In genomic region chr21:44300262-44300959, GRCh38 we compare ENCODE assay signal across 8 cellular contexts. TPM values are rescaled to one million over a fixed set of nuclear protein-coding genes. Genes with fewer than 3 reads are reported as not detected.
DNase-seq lines count a peak whose midpoint lies in the region; ATAC-seq, FAIRE-seq and TF ChIP-seq lines count a peak whose summit lies in the region.

No MANE protein-coding gene starts in this region.

- peak overlapping the region; percentile 82 for H3K27ac ChIP-seq in CD4-positive, CD25-positive, alpha-beta regulatory T cell (ENCODE audit: insufficient read depth, low read length, poor library complexity, severe bottlenecking)
- H3K27ac ChIP-seq in HUES64 (ENCODE audit: low read depth, low read length) (no peak overlapping the region), astrocyte (ENCODE audit: low read depth, low read length) (peak overlapping the region; percentile 38)

- H3K9me3 Mint-ChIP-seq in CD4-positive, CD25-positive, alpha-beta regulatory T cell, result peaks cover 0 to 2% (median 0%) of the 10 kb centered on the region in 7 donors
- no peaks in the 10 kb centered on the region for H3K9me3 Mint-ChIP-seq in astrocyte (ENCODE audit: unreplicated experiment)

- 2% methylated on average over 65 of the region's 67 CpGs for WGBS in HUES64

- H3K4me2 ChIP-seq in astrocyte (ENCODE audit: low read length), result peak overlapping the region; percentile 93

- H2AFZ ChIP-seq in astrocyte (ENCODE audit: low read depth, low read length), result peak overlapping the region; percentile 63

- no peak for FAIRE-seq in astrocyte (lab: Jason Lieb, UNC)

- H3K79me2 ChIP-seq in astrocyte (ENCODE audit: insufficient read depth, low read length), result peaks cover 37% of the 10 kb centered on the region

- peak; percentile 44 to 66 (median 63) for DNase-seq in CD4-positive, CD25-positive, alpha-beta regulatory T cell
- DNase-seq in T-helper 2 cell (peak; percentile 36 to 61 (median 42)), astrocyte (ENCODE audit: low read depth) (peak; percentile 16), hepatic stellate cell (ENCODE audit: low spot score) (peak; percentile 90), retina (peak; percentile 71)

- peak overlapping the region; percentile 86 to 97 (median 88) for H3K27ac Mint-ChIP-seq in CD4-positive, CD25-positive, alpha-beta regulatory T cell
- H3K27ac Mint-ChIP-seq in astrocyte (ENCODE audit: unreplicated experiment), result peak overlapping the region; percentile 41

- ATAC-seq in CD4-positive, CD25-positive, alpha-beta regulatory T cell (ENCODE audit: low read depth in 2 of 2), result peak; percentile 32 to 41
- ATAC-seq in GM19463 (IDR thresholded peaks at IDR 0.05; ENCODE audit: unreplicated experiment) (peak; percentile 41), HG03108 (IDR thresholded peaks at IDR 0.05; ENCODE audit: unreplicated experiment) (no peak)

- H3K4me1 Mint-ChIP-seq in CD4-positive, CD25-positive, alpha-beta regulatory T cell, result peaks cover 4 to 64% (median 30%) of the 10 kb centered on the region in 4 donors
- peaks cover 9% of the 10 kb centered on the region for H3K4me1 Mint-ChIP-seq in astrocyte (ENCODE audit: low read depth, unreplicated experiment)

- H3K9ac ChIP-seq in HUES64 (ENCODE audit: low read depth, low read length), result peak overlapping the region; percentile 69
- H3K9ac ChIP-seq in astrocyte (ENCODE audit: low read length), result peak overlapping the region; percentile 78

- TF ChIP-seq CTCF in astrocyte (IDR thresholded peaks at IDR 0.05; ENCODE audit: insufficient read depth, low read depth, low read length), result no peak

- H3K4me3 ChIP-seq in CD4-positive, CD25-positive, alpha-beta regulatory T cell (ENCODE audit: low read depth, low read length), result peak overlapping the region; percentile 53
- H3K4me3 ChIP-seq in HUES64 (ENCODE audit: low read length) (peak overlapping the region; percentile 66), astrocyte (ENCODE audit: insufficient read depth, low read depth, low read length) (peak overlapping the region; percentile 63)

- H3K36me3 ChIP-seq in CD4-positive, CD25-positive, alpha-beta regulatory T cell (ENCODE audit: control insufficient read depth, insufficient read depth, low read length), result no peaks in the 10 kb centered on the region
- H3K36me3 ChIP-seq in HUES64 (ENCODE audit: insufficient read depth, low read length), result no peaks in the 10 kb centered on the region
- no peaks in the 10 kb centered on the region for H3K36me3 ChIP-seq in astrocyte (ENCODE audit: insufficient read depth, low read length)

- H3K4me3 Mint-ChIP-seq in CD4-positive, CD25-positive, alpha-beta regulatory T cell, result peak overlapping the region; percentile 86 to 90 (median 88)
- H3K4me3 Mint-ChIP-seq in astrocyte (ENCODE audit: unreplicated experiment), result peak overlapping the region; percentile 88

- peaks cover 46% of the 10 kb centered on the region for H4K20me1 ChIP-seq in astrocyte (ENCODE audit: insufficient read depth, low read length)

- H3K27me3 Mint-ChIP-seq in CD4-positive, CD25-positive, alpha-beta regulatory T cell, result peaks cover 2% of the 10 kb centered on the region
- no peaks in the 10 kb centered on the region for H3K27me3 Mint-ChIP-seq in astrocyte (ENCODE audit: low read depth, unreplicated experiment)

- no peaks in the 10 kb centered on the region for H3K27me3 ChIP-seq in CD4-positive, CD25-positive, alpha-beta regulatory T cell (ENCODE audit: control insufficient read depth, insufficient read depth, low read length)
- no peaks in the 10 kb centered on the region for H3K27me3 ChIP-seq in HUES64 (ENCODE audit: insufficient read depth, low read length)
- H3K27me3 ChIP-seq in astrocyte (ENCODE audit: insufficient read depth, low read length), result no peaks in the 10 kb centered on the region

- H3K4me1 ChIP-seq in CD4-positive, CD25-positive, alpha-beta regulatory T cell (ENCODE audit: control insufficient read depth, insufficient read depth, low read length, poor library complexity, severe bottlenecking), result peaks cover 73% of the 10 kb centered on the region
- H3K4me1 ChIP-seq in HUES64 (ENCODE audit: insufficient read depth, low read length) (no peaks in the 10 kb centered on the region; the same call in 1 of the 2 replicates), astrocyte (ENCODE audit: insufficient read depth, low read length) (peaks cover 13% of the 10 kb centered on the region)

- H3K36me3 Mint-ChIP-seq in CD4-positive, CD25-positive, alpha-beta regulatory T cell, result no peaks in the 10 kb centered on the region
- no peaks in the 10 kb centered on the region for H3K36me3 Mint-ChIP-seq in astrocyte (ENCODE audit: low read depth, unreplicated experiment)

- no peaks in the 10 kb centered on the region for H3K9me3 ChIP-seq in CD4-positive, CD25-positive, alpha-beta regulatory T cell (ENCODE audit: control insufficient read depth in 2 of 2, low read length in 2 of 2)
- H3K9me3 ChIP-seq in HUES64 (ENCODE audit: insufficient read depth, low read depth, low read length) (no peaks in the 10 kb centered on the region), astrocyte (ENCODE audit: insufficient read depth, low read depth, low read length) (no peaks in the 10 kb centered on the region)

RNA-seq across cellular contexts. Expression of gene PFKL, which starts 0.6 kb away (rescaled TPM):
- total RNA-seq in CD4-positive, CD25-positive, alpha-beta regulatory T cell, result 204 TPM
- polyA plus RNA-seq in CD4-positive, CD25-positive, alpha-beta regulatory T cell, result 100 to 1,000 TPM; 125 to 185 (median 157) TPM
- polyA plus RNA-seq in HUES64 (2013, experiment 1 of 2), result 50.3 TPM
- polyA plus RNA-seq in HUES64 (2013, experiment 2 of 2), result 61.5 TPM
- total RNA-seq in astrocyte, result 109 and 130 TPM in 2 replicates

RNA-seq across cellular contexts. Expression of gene AIRE, which starts 14.7 kb away (rescaled TPM):
- total RNA-seq in CD4-positive, CD25-positive, alpha-beta regulatory T cell, result 0.39 TPM
- 1 to 10 TPM in 1 of 4 donors, under 1 TPM in 3; 0.07 to 2.0 (median 0.33) TPM for polyA plus RNA-seq in CD4-positive, CD25-positive, alpha-beta regulatory T cell
- 0.15 TPM for polyA plus RNA-seq in HUES64 (2013, experiment 1 of 2)
- polyA plus RNA-seq in HUES64 (2013, experiment 2 of 2), result not detected
- total RNA-seq in astrocyte, result 0.07 TPM in 1 of 2 replicates, not detected in the other

RNA-seq across cellular contexts. Expression of gene DNMT3L, which starts 38.7 kb away (rescaled TPM):
- total RNA-seq in CD4-positive, CD25-positive, alpha-beta regulatory T cell, result not detected
- not detected for polyA plus RNA-seq in CD4-positive, CD25-positive, alpha-beta regulatory T cell
- 0.20 TPM for polyA plus RNA-seq in HUES64 (2013, experiment 1 of 2)
- not detected for polyA plus RNA-seq in HUES64 (2013, experiment 2 of 2)
- not detected in 2 replicates for total RNA-seq in astrocyte

RNA-seq across cellular contexts. Expression of gene CFAP410, which starts 38.8 kb away (rescaled TPM):
- total RNA-seq in CD4-positive, CD25-positive, alpha-beta regulatory T cell, result 49.1 TPM
- polyA plus RNA-seq in CD4-positive, CD25-positive, alpha-beta regulatory T cell, result 10 to 100 TPM; 16.4 to 18.1 (median 17.1) TPM
- 9.6 TPM for polyA plus RNA-seq in HUES64 (2013, experiment 1 of 2)
- 11.4 TPM for polyA plus RNA-seq in HUES64 (2013, experiment 2 of 2)
- total RNA-seq in astrocyte, result 10.1 and 10.4 TPM in 2 replicates

RNA-seq across cellular contexts. Expression of gene TRPM2, which starts 53.0 kb away (rescaled TPM):
- 3.1 TPM for total RNA-seq in CD4-positive, CD25-positive, alpha-beta regulatory T cell
- polyA plus RNA-seq in CD4-positive, CD25-positive, alpha-beta regulatory T cell, result 1 to 10 TPM in 2 of 4 donors, under 1 TPM in 2; 0.38 to 1.1 (median 0.79) TPM
- 0.15 TPM for polyA plus RNA-seq in HUES64 (2013, experiment 1 of 2)
- polyA plus RNA-seq in HUES64 (2013, experiment 2 of 2), result 0.25 TPM
- total RNA-seq in astrocyte, result 0.48 and 0.79 TPM in 2 replicates

Comparison
In these comparisons a context has a peak if more than half of its experiments do, and no peak if none do; other contexts are left out.
1. DNase-seq: peak in every context shown above with its lines; median percentile 90 in hepatic stellate cell; 71 in retina; 63 in CD4-positive, CD25-positive, alpha-beta regulatory T cell; 42 in T-helper 2 cell; 16 in astrocyte.